In genomic region chr2:85308951-85309555, GRCh38 we compare ENCODE assay signal across 8 cellular contexts. TPM values are rescaled to one million over a fixed set of nuclear protein-coding genes. Genes with fewer than 3 reads are reported as not detected.
DNase-seq lines count a peak whose midpoint lies in the region; ATAC-seq and TF ChIP-seq lines count a peak whose summit lies in the region.

No MANE protein-coding gene starts in this region.

- no peak for TF ChIP-seq POLR2A in esophagus muscularis mucosa (IDR thresholded peaks at IDR 0.05; ENCODE audit: low read depth)

- H3K9me3 Mint-ChIP-seq in activated T-cell treated with anti-CD3 and anti-CD28 coated beads, Interleukin-2, amount 50 U/mL, for 72 hours, result no peaks in the 10 kb centered on the region

- peak; percentile 37 to 58 for ATAC-seq in activated T-cell treated with anti-CD3 and anti-CD28 coated beads, Interleukin-2, amount 50 U/mL, for 72 hours (replicated peaks in 1 of 2)
- ATAC-seq in GM21515 (IDR thresholded peaks at IDR 0.05; ENCODE audit: unreplicated experiment) (no peak), HG02610 (IDR thresholded peaks at IDR 0.05; ENCODE audit: unreplicated experiment) (no peak), GM18502 (IDR thresholded peaks at IDR 0.05; ENCODE audit: poor library complexity, unreplicated experiment) (no peak)

- H3K4me3 Mint-ChIP-seq in activated T-cell treated with anti-CD3 and anti-CD28 coated beads, Interleukin-2, amount 50 U/mL, for 72 hours, result peak overlapping the region; percentile 78 to 87

- H3K4me1 ChIP-seq in OCI-LY3 (ENCODE audit: low read length), result peaks cover 22% of the 10 kb centered on the region
- H3K4me1 ChIP-seq in esophagus muscularis mucosa, result peaks cover 12 to 17% (median 15%) of the 10 kb centered on the region in 4 donors
- peaks cover 23 to 34% of the 10 kb centered on the region in 2 experiments for H3K4me1 ChIP-seq in neutrophil (ENCODE audit: control insufficient read depth in 1 of 2, insufficient read depth in 1 of 2, low read depth in 1 of 2, low read length in 1 of 2)

- no peak for DNase-seq in activated T-cell treated with anti-CD3 and anti-CD28 coated beads, Interleukin-2, amount 50 U/mL, for 72 hours
- DNase-seq in activated T-cell treated with anti-CD3 and anti-CD28 coated beads, Interleukin-2, amount 50 U/mL, for 48 hours, result no peak
- DNase-seq in esophagus muscularis mucosa (ENCODE audit: extremely low spot score), result no peak

- H3K36me3 Mint-ChIP-seq in activated T-cell treated with anti-CD3 and anti-CD28 coated beads, Interleukin-2, amount 50 U/mL, for 72 hours (ENCODE audit: insufficient read depth in 2 of 2), result no peaks in the 10 kb centered on the region

- peaks cover 38% of the 10 kb centered on the region for H3K4me1 Mint-ChIP-seq in activated T-cell treated with anti-CD3 and anti-CD28 coated beads, Interleukin-2, amount 50 U/mL, for 72 hours (ENCODE audit: low read depth)

- H3K9me3 ChIP-seq in OCI-LY3 (ENCODE audit: insufficient read depth, low read length) (no peaks in the 10 kb centered on the region), esophagus muscularis mucosa (no peaks in the 10 kb centered on the region), neutrophil (no peaks in the 10 kb centered on the region)

- H3K4me2 ChIP-seq in OCI-LY3 (ENCODE audit: low read length), result peak overlapping the region; percentile 28; the same call in 1 of the 2 replicates

- H3K27ac ChIP-seq in OCI-LY3 (ENCODE audit: low read length) (no peak overlapping the region), esophagus muscularis mucosa (replicated peaks in 1 of 4) (peak overlapping the region; percentile 30 to 56 (median 44)), neutrophil (peak overlapping the region; percentile 87)

- H3K79me2 ChIP-seq in OCI-LY3 (ENCODE audit: low read length), result no peaks in the 10 kb centered on the region

- no peaks in the 10 kb centered on the region for H4K20me1 ChIP-seq in OCI-LY3 (ENCODE audit: insufficient read depth, low read length)

- H3K27me3 Mint-ChIP-seq in activated T-cell treated with anti-CD3 and anti-CD28 coated beads, Interleukin-2, amount 50 U/mL, for 72 hours (ENCODE audit: low read depth), result no peaks in the 10 kb centered on the region

- H3K36me3 ChIP-seq in OCI-LY3 (replicated peaks; ENCODE audit: low read depth, low read length) (no peaks in the 10 kb centered on the region), esophagus muscularis mucosa (peaks cover 20 to 58% (median 48%) of the 10 kb centered on the region in 4 donors), neutrophil (peaks cover 36% of the 10 kb centered on the region)

- H3K9ac ChIP-seq in OCI-LY3 (ENCODE audit: low read length), result no peak overlapping the region

- peak overlapping the region; percentile 89 for H3K27ac Mint-ChIP-seq in activated T-cell treated with anti-CD3 and anti-CD28 coated beads, Interleukin-2, amount 50 U/mL, for 72 hours

- WGBS in esophagus muscularis mucosa, result 22% methylated on average over 14 of the region's 14 CpGs

- intact Hi-C loops in esophagus muscularis mucosa (cut with DNase I), result no loop called here

- TF ChIP-seq CTCF in OCI-LY3 (IDR thresholded peaks at IDR 0.05; ENCODE audit: low read depth, low read length) (no peak), esophagus muscularis mucosa (IDR thresholded peaks at IDR 0.05) (no peak), neutrophil (IDR thresholded peaks at IDR 0.05) (no peak)

- H2AFZ ChIP-seq in OCI-LY3 (ENCODE audit: low read depth, low read length), result no peak overlapping the region

- H3K27me3 ChIP-seq in OCI-LY3 (ENCODE audit: low read depth, low read length) (peaks cover 12% of the 10 kb centered on the region), esophagus muscularis mucosa (no peaks in the 10 kb centered on the region), neutrophil (peaks cover 15% of the 10 kb centered on the region)

- TF ChIP-seq EP300 in esophagus muscularis mucosa (IDR thresholded peaks at IDR 0.05), result no peak

- H3K4me3 ChIP-seq in OCI-LY3 (ENCODE audit: low read length), result no peak overlapping the region
- no peak overlapping the region for H3K4me3 ChIP-seq in esophagus muscularis mucosa
- H3K4me3 ChIP-seq in neutrophil (ENCODE audit: low read depth in 1 of 2, low read length in 1 of 2), result peak overlapping the region in 1 of 2 experiments; percentile 43

RNA-seq across cellular contexts. Expression of gene TGOLN2, which starts 18.7 kb away (rescaled TPM):
- 100 to 1,000 TPM; 102 to 106 TPM for total RNA-seq in activated T-cell treated with anti-CD3 and anti-CD28 coated beads, Interleukin-2, amount 50 U/mL, for 72 hours
- total RNA-seq in esophagus muscularis mucosa, result 100 to 1,000 TPM; 101 to 148 (median 136) TPM

RNA-seq across cellular contexts. Expression of gene RETSAT, which starts 45.3 kb away (rescaled TPM):
- total RNA-seq in activated T-cell treated with anti-CD3 and anti-CD28 coated beads, Interleukin-2, amount 50 U/mL, for 72 hours, result 10 to 100 TPM; 26.8 to 31.8 TPM
- total RNA-seq in esophagus muscularis mucosa, result 10 to 100 TPM; 34.3 to 63.7 (median 45.7) TPM

RNA-seq across cellular contexts. Expression of gene ELMOD3, which starts 45.5 kb away (rescaled TPM):
- total RNA-seq in activated T-cell treated with anti-CD3 and anti-CD28 coated beads, Interleukin-2, amount 50 U/mL, for 72 hours, result 10 to 100 TPM; 19.3 to 23.7 TPM
- total RNA-seq in esophagus muscularis mucosa, result 10 to 100 TPM; 17.4 to 21.5 (median 18.3) TPM

Comparison
In these comparisons a context has a peak if more than half of its experiments do, and no peak if none do; other contexts are left out.
1. ATAC-seq: peak in activated T-cell treated with anti-CD3 and anti-CD28 coated beads, Interleukin-2, amount 50 U/mL, for 72 hours (2 of 2); none in GM21515 (single experiment), HG02610 (single experiment) and GM18502 (single experiment).